28 cellular contexts compared by ENCODE assay signal in the genomic region with DNA sequence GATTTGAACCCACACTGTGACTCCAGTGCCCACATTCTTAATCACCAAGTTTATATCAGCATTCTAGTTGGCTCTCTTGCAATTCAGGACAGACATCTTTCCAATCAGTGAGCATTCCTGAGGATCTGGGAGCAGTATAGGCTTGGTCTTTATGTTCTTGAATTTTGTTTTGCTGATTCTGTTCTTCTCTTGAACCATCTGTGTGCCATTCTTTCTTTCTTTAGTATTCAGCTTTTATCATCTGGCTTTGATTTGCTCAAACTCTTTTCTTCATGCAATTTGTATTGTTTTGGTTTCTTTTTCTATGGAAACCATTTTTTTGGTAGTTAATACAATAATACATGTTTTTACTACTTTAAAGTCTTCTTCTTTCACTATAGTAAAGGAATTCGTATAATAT.
"Had no signal": no experiment of that assay in that cellular context is flagged by ENCODE, and none has a peak within 500 bp of the region (broad histone marks: within the 10 kb centered on the region; RNA-seq: fewer than 3 reads in every experiment).

No MANE protein-coding gene starts in this region.

- ATAC-seq: activated CD4-positive, alpha-beta T cell treated with anti-CD3 and anti-CD28 coated beads for 36 hours; activated CD8-positive, alpha-beta T cell treated with anti-CD3 and anti-CD28 coated beads, Interleukin-2, amount 10 ng/mL, durations not matched to agents 7 days and 5 days; activated naive CD8-positive, alpha-beta T cell treated with anti-CD3 and anti-CD28 coated beads, Interleukin-2, amount 50 U/mL, for 24 hours; activated T-cell treated with anti-CD3 and anti-CD28 coated beads, Interleukin-2, amount 50 U/mL, for 72 hours had no signal

- H3K4me1 ChIP-seq: ascending aorta, breast epithelium, colonic mucosa had no signal

- DNase-seq: activated CD4-positive, alpha-beta memory T cell treated with anti-CD3 and anti-CD28 coated beads for 36 hours; activated CD4-positive, alpha-beta T cell treated with anti-CD3 and anti-CD28 coated beads for 36 hours; activated CD4-positive, alpha-beta T cell treated with anti-CD3 and anti-CD28 coated beads, Interleukin-2, amount 10 ng/mL, durations not matched to agents 24 days and 14 days; activated CD4-positive, CD25-positive, alpha-beta regulatory T cell; activated CD4-positive, CD25-positive, alpha-beta regulatory T cell treated with anti-CD3 and anti-CD28 coated beads, Interleukin-2, amount 50 U/mL, for 72 hours; activated CD8-positive, alpha-beta memory T cell treated with anti-CD3 and anti-CD28 coated beads, Interleukin-2, amount 50 U/mL, for 48 hours; activated CD8-positive, alpha-beta T cell treated with anti-CD3 and anti-CD28 coated beads, Interleukin-2, amount 10 ng/mL, durations not matched to agents 7 days and 5 days; activated gamma-delta T cell; activated naive CD4-positive, alpha-beta T cell treated with anti-CD3 and anti-CD28 coated beads, Interleukin-2, amount 50 U/mL, for 16 hours; activated naive CD4-positive, alpha-beta T cell treated with Interleukin-2 at 50 U/mL for 16 hours; activated naive CD8-positive, alpha-beta T cell treated with anti-CD3 and anti-CD28 coated beads, Interleukin-2, amount 50 U/mL, for 24 hours; activated T-cell treated with anti-CD3 and anti-CD28 coated beads for 4 hours; activated T-cell treated with anti-CD3 and anti-CD28 coated beads, Interleukin-2, amount 50 U/mL, for 24 hours; activated T-cell treated with anti-CD3 and anti-CD28 coated beads, Interleukin-2, amount 50 U/mL, for 72 hours; central memory CD4-positive, alpha-beta T cell; cerebellar nuclear complex; colonic mucosa; dorsolateral prefrontal cortex; effector memory CD4-positive, alpha-beta T cell; endodermal cell; erythroblast; head of caudate nucleus; T-helper 2 cell had no signal

- FAIRE-seq: frontal cortex had no signal

- H3K9me3 ChIP-seq: ascending aorta, breast epithelium, colonic mucosa, esophagus muscularis mucosa had no signal

- H3K36me3 ChIP-seq: ascending aorta, breast epithelium, cardiac muscle cell, colonic mucosa, esophagus muscularis mucosa had no signal

- H3K27ac ChIP-seq: ascending aorta, breast epithelium, cardiac muscle cell, colonic mucosa, dorsolateral prefrontal cortex, esophagus muscularis mucosa had no signal

- H3K27me3 ChIP-seq: ascending aorta, breast epithelium, cardiac muscle cell, colonic mucosa, dorsolateral prefrontal cortex, esophagus muscularis mucosa had no signal

- H3K4me3 ChIP-seq: ascending aorta, breast epithelium, cardiac muscle cell, colonic mucosa, dorsolateral prefrontal cortex, esophagus muscularis mucosa had no signal
